Comparison of ENCODE assay signal across 15 cellular contexts in genomic region chr6:125469915-125470314, GRCh38.
"Had no signal": no experiment of that assay in that cellular context is flagged by ENCODE, and none has a peak within 500 bp of the region (broad histone marks: within the 10 kb centered on the region; RNA-seq: fewer than 3 reads in every experiment).

No MANE protein-coding gene starts in this region.

- H3K4me1 Mint-ChIP-seq: nephron had no signal

- H3K4me3 Mint-ChIP-seq: nephron; T-helper 1 cell treated with Interleukin-12 subunit alpha and Interleukin-12 subunit beta and Interleukin-4 antibody, amounts not matched to agents 30 μg/mL and 1 μg/mL, for 36 hours; WTC11 had no signal

- H3K4me3 ChIP-seq: cardiac muscle cell, colonic mucosa, heart left ventricle, ovary, thyroid gland had no signal

- H3K36me3 ChIP-seq: cardiac muscle cell, colonic mucosa, heart left ventricle, ovary, thyroid gland had no signal

- ATAC-seq: heart left ventricle, left lobe of liver, WTC11 had no signal

- H3K27ac ChIP-seq: cardiac muscle cell, colonic mucosa, heart left ventricle, ovary, thyroid gland had no signal

- DNase-seq: activated CD4-positive, alpha-beta T cell treated with anti-CD3 and anti-CD28 coated beads for 48 hours; activated naive CD4-positive, alpha-beta T cell treated with anti-CD3 and anti-CD28 coated beads, Interleukin-2, amount 50 U/mL, for 16 hours; amygdala; colonic mucosa; effector memory CD4-positive, alpha-beta T cell; heart left ventricle; mammary epithelial cell; ovary; thyroid gland had no signal

- H3K27me3 ChIP-seq: cardiac muscle cell, colonic mucosa, heart left ventricle, ovary, thyroid gland had no signal

- H3K27ac Mint-ChIP-seq: activated T-helper 2 cell treated with anti-CD3 and anti-CD28 coated beads, Interferon-gamma antibody, Interleukin-2, Interleukin-4, amounts not matched to agents 10 μg/mL and 5 μg/mL and 100 μg/mL, durations not matched to agents 14 hours and 24 hours and 36 hours; nephron; T-helper 1 cell treated with Interleukin-12 subunit alpha and Interleukin-12 subunit beta and Interleukin-4 antibody, amounts not matched to agents 30 μg/mL and 1 μg/mL, for 36 hours; WTC11 had no signal

- H3K9me3 ChIP-seq: colonic mucosa, heart left ventricle, ovary, thyroid gland had no signal

- H3K4me1 ChIP-seq: colonic mucosa, thyroid gland had no signal
